In genomic region chr13:47433461-47434005, GRCh38 we compare ENCODE assay signal across 22 cellular contexts.
"Had no signal": no experiment of that assay in that cellular context is flagged by ENCODE, and none has a peak within 500 bp of the region (broad histone marks: within the 10 kb centered on the region; RNA-seq: fewer than 3 reads in every experiment).

No MANE protein-coding gene starts in this region.

- H3K27me3 Mint-ChIP-seq: activated naive CD8-positive, alpha-beta T cell treated with anti-CD3 and anti-CD28 coated beads for 36 hours had no signal

- H3K4me3 Mint-ChIP-seq: activated naive CD8-positive, alpha-beta T cell treated with anti-CD3 and anti-CD28 coated beads for 36 hours; nephron progenitor cell had no signal

- H3K9me3 ChIP-seq: colonic mucosa, psoas muscle, suprapubic skin had no signal

- H3K4me3 ChIP-seq: cardiac muscle cell, colonic mucosa, left ventricle myocardium inferior, psoas muscle, suprapubic skin, upper lobe of right lung had no signal

- H3K27ac Mint-ChIP-seq: activated naive CD8-positive, alpha-beta T cell treated with anti-CD3 and anti-CD28 coated beads for 36 hours; nephron progenitor cell had no signal

- H3K27me3 ChIP-seq: cardiac muscle cell, colonic mucosa, suprapubic skin, upper lobe of right lung had no signal

- H3K4me1 Mint-ChIP-seq: activated naive CD8-positive, alpha-beta T cell treated with anti-CD3 and anti-CD28 coated beads for 36 hours; nephron progenitor cell had no signal

- H3K36me3 ChIP-seq: cardiac muscle cell, colonic mucosa, left ventricle myocardium inferior, suprapubic skin, upper lobe of right lung had no signal

- H3K36me3 Mint-ChIP-seq: activated naive CD8-positive, alpha-beta T cell treated with anti-CD3 and anti-CD28 coated beads for 36 hours had no signal

- H3K4me1 ChIP-seq: colonic mucosa, left ventricle myocardium inferior, psoas muscle, suprapubic skin, upper lobe of right lung had no signal

- FAIRE-seq: endothelial cell of umbilical vein, keratinocyte, TTC549 had no signal

- ATAC-seq: psoas muscle; sciatic nerve; stimulated activated naive CD8-positive, alpha-beta T cell treated with anti-CD3 and anti-CD28 coated beads, Interleukin-15, Interleukin-2, amounts not matched to agents 100 U/mL and 50 U/mL, for 24 hours; upper lobe of right lung had no signal

- H3K27ac ChIP-seq: cardiac muscle cell, colonic mucosa, left ventricle myocardium inferior, psoas muscle, suprapubic skin, upper lobe of right lung had no signal

- DNase-seq: activated CD4-positive, alpha-beta T cell treated with anti-CD3 and anti-CD28 coated beads, Interleukin-2, amount 50 U/mL, for 1 hour; activated CD4-positive, CD25-positive, alpha-beta regulatory T cell; activated gamma-delta T cell treated with Interleukin-2 at 50 U/mL for 16 hours; activated naive CD8-positive, alpha-beta T cell treated with anti-CD3 and anti-CD28 coated beads for 36 hours; activated T-cell treated with anti-CD3 and anti-CD28 coated beads, Interleukin-2, amount 50 U/mL, for 1 hour; aorta; colonic mucosa; effector CD4-positive, alpha-beta T cell; left ventricle myocardium inferior; nephron progenitor cell; psoas muscle; stimulated activated CD4-positive, alpha-beta T cell treated with anti-CD3 and anti-CD28 coated beads, Interleukin-12 subunit alpha, Interleukin-12 subunit beta, amount 100 ng/mL, for 4 hours; stimulated activated CD4-positive, alpha-beta T cell treated with anti-CD3 and anti-CD28 coated beads, Interleukin-2, amount 100 ng/mL, for 48 hours; stimulated activated naive CD8-positive, alpha-beta T cell treated with anti-CD3 and anti-CD28 coated beads, Interleukin-15, Interleukin-2, amounts not matched to agents 100 U/mL and 50 U/mL, for 24 hours; T-helper 2 cell; upper lobe of right lung had no signal
